In genomic region chr2:178482437-178482836, GRCh38 we compare ENCODE assay signal across 8 cellular contexts. TPM values are rescaled to one million over a fixed set of nuclear protein-coding genes. Genes with fewer than 3 reads are reported as not detected.
DNase-seq lines count a peak whose midpoint lies in the region; ATAC-seq and TF ChIP-seq lines count a peak whose summit lies in the region.

No MANE protein-coding gene starts in this region.

- H3K27me3 ChIP-seq in SK-N-SH (ENCODE audit: insufficient read depth) (no peaks in the 10 kb centered on the region), psoas muscle (ENCODE audit: insufficient read depth in 3 of 3, low read length in 2 of 3) (no peaks in the 10 kb centered on the region)

- DNase-seq in SK-N-SH (no peak), WTC11 (ENCODE audit: low spot score) (no peak), psoas muscle (no peak), NCI-H1694 (lab: John Stamatoyannopoulos, UW) (no peak), HT-29 (ENCODE audit: low spot score) (no peak)
- DNase-seq in stimulated activated CD8-positive, alpha-beta memory T cell treated with anti-CD3 and anti-CD28 coated beads, Interleukin-4, amount 100 ng/mL, for 48 hours, result no peak

- 94% methylated on average over 4 of the region's 4 CpGs for WGBS in SK-N-SH (ENCODE audit: low lambda C conversion rate)
- 90 to 97% (median 93%) methylated on average over 4 of the region's 4 CpGs for WGBS in psoas muscle, 3 donors

- H3K9me3 ChIP-seq in SK-N-SH (no peaks in the 10 kb centered on the region), psoas muscle (no peaks in the 10 kb centered on the region)

- H3K4me1 ChIP-seq in SK-N-SH (ENCODE audit: control insufficient read depth in 1 of 2, insufficient read depth in 2 of 2, low read depth in 1 of 2, low read length in 1 of 2), result peaks cover 10 to 21% of the 10 kb centered on the region in 2 experiments; a peak in 3 of 4 replicates
- H3K4me1 ChIP-seq in psoas muscle, result peaks cover 44% of the 10 kb centered on the region

- H3K9me3 Mint-ChIP-seq in WTC11, result no peaks in the 10 kb centered on the region

- peaks cover 78% of the 10 kb centered on the region for H3K79me2 ChIP-seq in SK-N-SH (ENCODE audit: insufficient read depth)

- H3K36me3 ChIP-seq in SK-N-SH (replicated peaks in 1 of 2; ENCODE audit: control insufficient read depth in 1 of 2, insufficient read depth in 2 of 2, low read length in 1 of 2) (peaks cover 8 to 12% of the 10 kb centered on the region in 2 experiments), psoas muscle (ENCODE audit: insufficient read depth in 1 of 2, low read depth in 1 of 2) (peaks cover 0 to 20% of the 10 kb centered on the region in 2 donors)

- H3K4me3 Mint-ChIP-seq in WTC11, result peak overlapping the region; percentile 88

- H3K4me2 ChIP-seq in SK-N-SH, result peak overlapping the region; percentile 83

- no peak for TF ChIP-seq CTCF in SK-N-SH (IDR thresholded peaks at IDR 0.05)
- TF ChIP-seq CTCF in WTC11 (IDR thresholded peaks at IDR 0.05), result no peak
- TF ChIP-seq CTCF in psoas muscle (IDR thresholded peaks at IDR 0.05), result no peak

- TF ChIP-seq RAD21 in SK-N-SH (IDR thresholded peaks at IDR 0.05; ENCODE audit: low read length), result no peak

- H3K9ac ChIP-seq in SK-N-SH, result no peak overlapping the region

- H3K36me3 Mint-ChIP-seq in WTC11, result no peaks in the 10 kb centered on the region; the same call in 1 of the 2 replicates

- peaks cover 14% of the 10 kb centered on the region for H3F3A ChIP-seq in SK-N-SH (replicated peaks; ENCODE audit: insufficient read depth)

- POLR2A ChIA-PET in SK-N-SH (lab: Yijun Ruan, JAX) (interaction anchor here (0.7 to 1.2 kb wide), 2 partner anchors 10 to 31 kb away, joined by 4 to 6 read pairs; partner anchors contain the start of genes PJVK and PRKRA), WTC11 (lab: Charles Lee) (interaction anchor here (0.6 to 0.7 kb wide), 2 partner anchors 43 to 48 kb away, joined by 6 to 7 read pairs; no protein-coding TSS in a partner anchor)

- TF ChIP-seq EP300 in SK-N-SH (IDR thresholded peaks at IDR 0.05; ENCODE audit: borderline replicate concordance in 1 of 2, low read depth in 1 of 2, low read length in 1 of 2), result no peak

- no peak overlapping the region for H3K27ac Mint-ChIP-seq in WTC11

- CTCF ChIA-PET in SK-N-SH (lab: Yijun Ruan, JAX), result interaction anchor here (0.7 to 1.8 kb wide), 4 partner anchors 13 to 68 kb away, joined by 3 to 5 read pairs (median 4); no protein-coding TSS in a partner anchor
- CTCF ChIA-PET in WTC11 (lab: Charles Lee), result interaction anchor here (0.6 to 1.3 kb wide), 4 partner anchors 32 to 218 kb away, joined by 3 to 4 read pairs (median 3); partner anchors contain the start of genes PJVK and PRKRA

- H2AFZ ChIP-seq in SK-N-SH (ENCODE audit: low read depth), result no peak overlapping the region

- H3K27ac ChIP-seq in SK-N-SH (ENCODE audit: low read depth in 2 of 2, low read length in 1 of 2) (no peak overlapping the region), psoas muscle (no peak overlapping the region)

- H3K4me3 ChIP-seq in SK-N-SH (ENCODE audit: low read depth in 2 of 2, low read length in 1 of 2), result 0 out of 4 replicates have a peak overlapping the region, but pooled peaks of 1 of the 2 experiments have one; percentile 74
- H3K4me3 ChIP-seq in psoas muscle, result peak overlapping the region; percentile 85

- no peaks in the 10 kb centered on the region for H3K27me3 Mint-ChIP-seq in WTC11 (ENCODE audit: low read depth)

- H3K4me1 Mint-ChIP-seq in WTC11, result peaks cover 25% of the 10 kb centered on the region

- H4K20me1 ChIP-seq in SK-N-SH (ENCODE audit: insufficient read depth), result peaks cover 46% of the 10 kb centered on the region

- ATAC-seq in SK-N-SH treated with all-trans-retinoic acid at 6 μM for 48 hours (no peak), HG02870 (IDR thresholded peaks at IDR 0.05; ENCODE audit: unreplicated experiment) (peak; percentile 27), WTC11 (no peak), psoas muscle (no peak)

- H3K9me2 ChIP-seq in SK-N-SH, result no peaks in the 10 kb centered on the region

- intact Hi-C loops in psoas muscle (cut with DNase I), result loop anchor here in 1 of 2 donors (5.0 kb wide), 1 partner anchor 35 kb away; no protein-coding TSS in a partner anchor

TF ChIP-seq in SK-N-SH, 30 proteins besides CTCF, POLR2A, EP300 and RAD21 (continues in another document):
- TF ChIP-seq SMC3 (IDR thresholded peaks at IDR 0.05; ENCODE audit: low read depth, low read length), result no peak
- TF ChIP-seq USF2 (IDR thresholded peaks at IDR 0.05; ENCODE audit: borderline replicate concordance, low read depth, low read length), result no peak
- TF ChIP-seq POLR2AphosphoS5 (IDR thresholded peaks at IDR 0.05; ENCODE audit: low read depth, low read length), result no peak
- TF ChIP-seq ELF1 (IDR thresholded peaks at IDR 0.05), result no peak
- no peak for TF ChIP-seq EZH2phosphoT487 (IDR thresholded peaks at IDR 0.05; ENCODE audit: borderline replicate concordance, low read depth)
- TF ChIP-seq FOSL2 (IDR thresholded peaks at IDR 0.05; ENCODE audit: borderline replicate concordance, low read depth), result no peak
- no peak for TF ChIP-seq TCF12 (IDR thresholded peaks at IDR 0.05)

TF ChIP-seq in SK-N-SH treated with all-trans-retinoic acid at 6 μM for 48 hours, 23 proteins besides CTCF, POLR2A, EP300 and RAD21:
- TF ChIP-seq ARNTL (CRISPR knock-in tag; IDR thresholded peaks at IDR 0.05; ENCODE audit: borderline replicate concordance, low read depth) (no peak), SNAI2 (CRISPR knock-in tag; IDR thresholded peaks at IDR 0.05) (no peak)

TF ChIP-seq in WTC11, 78 proteins besides CTCF, POLR2A, EP300 and RAD21:
- TF ChIP-seq ZNF263 (CRISPR knock-in tag; IDR thresholded peaks at IDR 0.05; ENCODE audit: low read depth), result no peak
- no peak for TF ChIP-seq FOXP4 (CRISPR knock-in tag; IDR thresholded peaks at IDR 0.05)
- TF ChIP-seq ATF3 (CRISPR knock-in tag; conservative IDR thresholded peaks at IDR 0.05), result no peak
- no peak for TF ChIP-seq ATF1 (CRISPR knock-in tag; IDR thresholded peaks at IDR 0.05)
- no peak for TF ChIP-seq ZNF121 (CRISPR knock-in tag; IDR thresholded peaks at IDR 0.05)
- TF ChIP-seq GABPB1 (CRISPR knock-in tag; IDR thresholded peaks at IDR 0.05), result no peak
- TF ChIP-seq NR2C2 (CRISPR knock-in tag; IDR thresholded peaks at IDR 0.05), result no peak
- no peak for TF ChIP-seq FOXK1 (CRISPR knock-in tag; IDR thresholded peaks at IDR 0.05)
- no peak for TF ChIP-seq EMX1 (CRISPR knock-in tag; IDR thresholded peaks at IDR 0.05)
- no peak for TF ChIP-seq ZNF396 (CRISPR knock-in tag; IDR thresholded peaks at IDR 0.05; ENCODE audit: borderline replicate concordance)
- TF ChIP-seq HMGA2 (CRISPR knock-in tag; IDR thresholded peaks at IDR 0.05), result no peak

RNA-seq across cellular contexts. Expression of gene PLEKHA3, which starts 2.2 kb away (rescaled TPM):
- polyA plus RNA-seq in SK-N-SH (2012; rRNA removed), result 5.7 and 6.4 TPM in 2 replicates
- 8.2 and 18.3 TPM in 2 replicates for polyA plus RNA-seq in SK-N-SH (2012; cell fraction: cytosol; rRNA removed)
- 2.0 and 5.1 TPM in 2 replicates for polyA plus RNA-seq in SK-N-SH (2012; cell fraction: nucleus; rRNA removed)
- total RNA-seq in WTC11 (2021), result 18.4 to 18.7 TPM (median 18.7 TPM) in 3 replicates
- total RNA-seq in psoas muscle, result 10 to 100 TPM; 13.5 to 22.5 (median 17.6) TPM
- 1 to 10 TPM; 4.0 to 8.1 (median 4.2) TPM for polyA plus RNA-seq in psoas muscle
- total RNA-seq in HT-29 (2014; rRNA removed; shearing (Covaris generic)), result 4.4 and 5.2 TPM in 2 replicates

RNA-seq across cellular contexts. Expression of gene FKBP7, which starts 4.0 kb away (rescaled TPM):
- polyA plus RNA-seq in SK-N-SH (2012; rRNA removed) (34.7 and 35.6 TPM in 2 replicates), psoas muscle (1 to 10 TPM; 2.5 to 5.6 (median 5.1) TPM)
- polyA plus RNA-seq in SK-N-SH (2012; cell fraction: cytosol; rRNA removed), result 50.4 and 59.5 TPM in 2 replicates
- polyA plus RNA-seq in SK-N-SH (2012; cell fraction: nucleus; rRNA removed), result 20.1 and 20.2 TPM in 2 replicates
- total RNA-seq in WTC11 (2021) (3.2 to 6.2 TPM (median 5.6 TPM) in 3 replicates), psoas muscle (1 to 10 TPM; 2.1 to 4.4 (median 2.9) TPM)
- 0.03 and 0.55 TPM in 2 replicates for total RNA-seq in HT-29 (2014; rRNA removed; shearing (Covaris generic))

RNA-seq across cellular contexts. Expression of gene PJVK, which starts 31.3 kb away (rescaled TPM):
- polyA plus RNA-seq in SK-N-SH (2012; rRNA removed), result 5.3 and 10.8 TPM in 2 replicates
- polyA plus RNA-seq in SK-N-SH (2012; cell fraction: cytosol; rRNA removed), result 1.8 TPM in 2 replicates
- polyA plus RNA-seq in SK-N-SH (2012; cell fraction: nucleus; rRNA removed), result 21.4 and 54.0 TPM in 2 replicates
- total RNA-seq in WTC11 (2021), result 2.5 to 6.8 TPM (median 4.4 TPM) in 3 replicates
- total RNA-seq in psoas muscle, result 1 to 10 TPM; 1.2 to 1.8 (median 1.4) TPM
- polyA plus RNA-seq in psoas muscle, result 1 to 10 TPM in 1 of 3 donors, under 1 TPM in 2; 0.34 to 1.5 (median 0.72) TPM
- 0.23 and 0.26 TPM in 2 replicates for total RNA-seq in HT-29 (2014; rRNA removed; shearing (Covaris generic))

RNA-seq across cellular contexts. Expression of gene PRKRA, which starts 31.5 kb away (rescaled TPM):
- polyA plus RNA-seq in SK-N-SH (2012; rRNA removed), result 35.7 and 44.3 TPM in 2 replicates
- polyA plus RNA-seq in SK-N-SH (2012; cell fraction: cytosol; rRNA removed), result 42.6 and 44.6 TPM in 2 replicates
- 38.9 and 48.6 TPM in 2 replicates for polyA plus RNA-seq in SK-N-SH (2012; cell fraction: nucleus; rRNA removed)
- 55.4 to 57.6 TPM (median 55.4 TPM) in 3 replicates for total RNA-seq in WTC11 (2021)
- total RNA-seq in psoas muscle, result 10 to 100 TPM; 53.1 to 96.2 (median 84.8) TPM
- polyA plus RNA-seq in psoas muscle, result 100 to 1,000 TPM in 1 of 3 donors, 10 to 100 TPM in 2; 73.0 to 106 (median 84.1) TPM
- total RNA-seq in HT-29 (2014; rRNA removed; shearing (Covaris generic)), result 45.1 and 53.5 TPM in 2 replicates
